In the genomic region with DNA sequence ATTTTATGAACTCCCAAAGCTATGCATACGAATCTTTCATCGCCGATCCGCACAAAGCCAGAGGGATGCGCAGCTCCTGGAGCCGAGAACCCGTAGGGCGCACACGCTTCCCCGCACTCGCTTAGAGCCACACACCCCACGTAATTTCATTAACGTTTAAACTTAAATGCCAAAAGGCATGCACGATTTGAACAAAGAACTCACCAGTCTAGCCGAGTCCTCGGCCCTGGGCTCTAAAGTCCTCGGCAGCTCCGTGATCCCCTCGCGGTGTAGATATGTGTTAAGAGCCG, we compare ENCODE assay signal across 8 cellular contexts. TPM values are rescaled to one million over a fixed set of nuclear protein-coding genes. Genes with fewer than 3 reads are reported as not detected.
A peak's percentile ranks its signal among the peaks of the same experiment; 100 is the strongest.
DNase-seq lines count a peak whose midpoint lies in the region; ATAC-seq, FAIRE-seq and TF ChIP-seq lines count a peak whose summit lies in the region.
"Had no signal": no experiment of that assay in that cellular context is flagged by ENCODE, and none has a peak within 500 bp of the region (broad histone marks: within the 10 kb centered on the region; RNA-seq: fewer than 3 reads in every experiment).

No MANE protein-coding gene starts in this region.

- H3K4me1 ChIP-seq in iPS-18a (ENCODE audit: control insufficient read depth, low read depth, low read length), result peaks cover 21% of the 10 kb centered on the region
- no peaks in the 10 kb centered on the region for H3K4me1 ChIP-seq in small intestine (ENCODE audit: control insufficient read depth in 2 of 2, insufficient read depth in 1 of 2, low read depth in 1 of 2, low read length in 1 of 2)

- H3K36me3 ChIP-seq in iPS-18a (ENCODE audit: control insufficient read depth, low read depth, low read length) (no peaks in the 10 kb centered on the region), small intestine (ENCODE audit: control insufficient read depth in 2 of 2, insufficient read depth in 2 of 2, low read length in 2 of 2) (no peaks in the 10 kb centered on the region)

- no peak for FAIRE-seq in small intestine (lab: Jason Lieb, UNC)
- FAIRE-seq: TTC549 had no signal

- peak overlapping the region; percentile 61 for H3K4me3 Mint-ChIP-seq in activated naive CD8-positive, alpha-beta T cell treated with anti-CD3 and anti-CD28 coated beads for 36 hours

- WGBS in small intestine, 3 donors, result 1 to 2% (median 2%) methylated on average over 21 of the region's 21 CpGs

- H3K9me3 ChIP-seq in iPS-18a (ENCODE audit: control insufficient read depth, low read depth, low read length) (no peaks in the 10 kb centered on the region), small intestine (ENCODE audit: control insufficient read depth, low read depth) (no peaks in the 10 kb centered on the region)

- H3K36me3 Mint-ChIP-seq in activated naive CD8-positive, alpha-beta T cell treated with anti-CD3 and anti-CD28 coated beads for 36 hours, result no peaks in the 10 kb centered on the region

- H3K27me3 ChIP-seq in iPS-18a (ENCODE audit: control insufficient read depth, insufficient read depth, low read length), result peaks cover 28% of the 10 kb centered on the region
- H3K27me3 ChIP-seq in small intestine (ENCODE audit: control insufficient read depth in 2 of 2, insufficient read depth in 2 of 2, low read length in 2 of 2), result peaks cover 0 to 3% of the 10 kb centered on the region in 2 donors

- peaks cover 15% of the 10 kb centered on the region for H3K4me1 Mint-ChIP-seq in activated naive CD8-positive, alpha-beta T cell treated with anti-CD3 and anti-CD28 coated beads for 36 hours

- DNase-seq in HFF-Myc (ENCODE audit: extremely low read depth, low read depth), result no peak
- DNase-seq in activated naive CD8-positive, alpha-beta T cell treated with anti-CD3 and anti-CD28 coated beads for 36 hours, result no peak
- no peak for DNase-seq in small intestine
- no peak for DNase-seq in SIG-M5 treated with dmso at 0.1 percent for 504 hours (lab: John Stamatoyannopoulos, UW; ENCODE audit: unreplicated experiment)

- no peak overlapping the region for H3K27ac Mint-ChIP-seq in activated naive CD8-positive, alpha-beta T cell treated with anti-CD3 and anti-CD28 coated beads for 36 hours

- H3K4me3 ChIP-seq in HFF-Myc (replicated peaks; ENCODE audit: low read depth, low read length) (peak overlapping the region; percentile 98), iPS-18a (ENCODE audit: low read length) (peak overlapping the region; percentile 93), small intestine (ENCODE audit: low read depth in 1 of 2, low read length in 2 of 2) (peak overlapping the region; percentile 43 to 80)

- TF ChIP-seq CTCF in HFF-Myc (IDR thresholded peaks at IDR 0.05; ENCODE audit: low read depth, low read length, missing control alignments), result no peak

- H3K9me3 Mint-ChIP-seq in activated naive CD8-positive, alpha-beta T cell treated with anti-CD3 and anti-CD28 coated beads for 36 hours, result no peaks in the 10 kb centered on the region

- H3K27ac ChIP-seq in iPS-18a (ENCODE audit: low read length), result no peak overlapping the region
- H3K27ac ChIP-seq in small intestine (ENCODE audit: low read depth in 1 of 2, low read length in 1 of 2), result peak overlapping the region; percentile 95 to 99

- peaks cover 68% of the 10 kb centered on the region for H3K27me3 Mint-ChIP-seq in activated naive CD8-positive, alpha-beta T cell treated with anti-CD3 and anti-CD28 coated beads for 36 hours

- ATAC-seq in GM19463 (IDR thresholded peaks at IDR 0.05; ENCODE audit: unreplicated experiment) (no peak), HG03565 (IDR thresholded peaks at IDR 0.05; ENCODE audit: unreplicated experiment) (no peak)

- H3K9ac ChIP-seq in iPS-18a (ENCODE audit: low read length), result peak overlapping the region; percentile 87

RNA-seq across cellular contexts. Expression of gene FAT1, which starts 2.4 kb away (rescaled TPM):
- under 1 TPM in 1 of 2 experiments, not detected in 1; 0.02 TPM for total RNA-seq in activated naive CD8-positive, alpha-beta T cell treated with anti-CD3 and anti-CD28 coated beads for 36 hours
- 10 to 100 TPM; 62.4 to 99.3 (median 67.8) TPM for polyA plus RNA-seq in small intestine
